ENCODE assay signal across 1 cellular context in genomic region chr4:90911724-90912434, GRCh38.
TF ChIP-seq lines count a peak whose summit lies in the region.

No MANE protein-coding gene starts in this region.

TF ChIP-seq in HepG2, 621 proteins besides CTCF, POLR2A, EP300 and RAD21 (continued from another document):
- TF ChIP-seq PAXIP1 (CRISPR knock-in tag; conservative IDR thresholded peaks at IDR 0.05) (peak; percentile 27; the same call in 1 of the 2 replicates), ARID5B (CRISPR knock-in tag; IDR thresholded peaks at IDR 0.05) (peak; percentile 52; the same call in 1 of the 2 replicates)
